ENCODE assay signal across 24 cellular contexts in genomic region chr10:72502581-72502980, GRCh38.
A peak's percentile ranks its signal among the peaks of the same experiment; 100 is the strongest.
DNase-seq lines count a peak whose midpoint lies in the region; ATAC-seq and TF ChIP-seq lines count a peak whose summit lies in the region.
"Had no signal": no experiment of that assay in that cellular context is flagged by ENCODE, and none has a peak within 500 bp of the region (broad histone marks: within the 10 kb centered on the region; RNA-seq: fewer than 3 reads in every experiment).

No MANE protein-coding gene starts in this region.

- DNase-seq in HCEC 1CT, result peak; percentile 7
- peak; percentile 71 for DNase-seq in OCI-M1 (lab: John Stamatoyannopoulos, UW)
- DNase-seq in NK-92 (lab: John Stamatoyannopoulos, UW; ENCODE audit: unreplicated experiment), result no peak
- no peak for DNase-seq in esophagus squamous epithelium (lab: John Stamatoyannopoulos, UW)
- DNase-seq: activated B cell treated with CpG ODN at 0.5 μM for 24 hours; activated CD4-positive, alpha-beta T cell treated with anti-CD3 and anti-CD28 coated beads, Interleukin-2, amount 50 U/mL, for 4 hours; activated CD8-positive, alpha-beta memory T cell treated with anti-CD3 and anti-CD28 coated beads, Interleukin-2, amount 50 U/mL, for 48 hours; CD4-positive, alpha-beta T cell; DMS 273 treated with DMSO at 0.1 percent for 48 hours; hippocampal formation; immature natural killer cell; KG1; midbrain; NCI-H1694 treated with DMSO at 0.1 percent for 48 hours; NCI-H526 treated with DMSO at 0.1 percent for 48 hours; nephron progenitor cell; sigmoid colon had no signal

- H3K4me2 ChIP-seq in skeletal muscle satellite cell (ENCODE audit: low read length), result peak overlapping the region; percentile 24

- no peak for TF ChIP-seq CTCF in esophagus squamous epithelium (IDR thresholded peaks at IDR 0.05)

- no peaks in the 10 kb centered on the region for H3K27me3 Mint-ChIP-seq in dendritic cell treated with granulocyte-macrophage colony-stimulating factor and Interleukin-4, amounts not matched to agents 40 ng/mL and 50 ng/mL, for 4 days
- H3K27me3 Mint-ChIP-seq: activated B cell treated with CpG ODN at 0.5 μM for 24 hours; activated naive CD8-positive, alpha-beta T cell; CD4-positive, alpha-beta T cell; progenitor cell of endocrine pancreas had no signal

- no peak overlapping the region for H3K4me3 Mint-ChIP-seq in dendritic cell treated with granulocyte-macrophage colony-stimulating factor and Interleukin-4, amounts not matched to agents 40 ng/mL and 50 ng/mL, for 4 days
- H3K4me3 Mint-ChIP-seq: activated B cell treated with CpG ODN at 0.5 μM for 24 hours; activated naive CD8-positive, alpha-beta T cell; CD4-positive, alpha-beta T cell; immature natural killer cell; nephron progenitor cell had no signal

- H3K36me3 ChIP-seq in skeletal muscle satellite cell (ENCODE audit: insufficient read depth, low read length), result no peaks in the 10 kb centered on the region
- peaks cover 0 to 9% (median 0%) of the 10 kb centered on the region in 3 donors for H3K36me3 ChIP-seq in esophagus squamous epithelium
- H3K36me3 ChIP-seq: sigmoid colon had no signal

- no peak overlapping the region for H3K4me3 ChIP-seq in skeletal muscle satellite cell (ENCODE audit: low read length)
- H3K4me3 ChIP-seq in esophagus squamous epithelium, result no peak overlapping the region
- H3K4me3 ChIP-seq: sigmoid colon, SK-N-MC had no signal

- no peak overlapping the region for H3K9ac ChIP-seq in skeletal muscle satellite cell (ENCODE audit: low read depth, low read length)

- no peaks in the 10 kb centered on the region for H3K27me3 ChIP-seq in skeletal muscle satellite cell (ENCODE audit: control insufficient read depth, insufficient read depth, low read length)
- H3K27me3 ChIP-seq in esophagus squamous epithelium, result no peaks in the 10 kb centered on the region
- H3K27me3 ChIP-seq: sigmoid colon had no signal

- H3K36me3 Mint-ChIP-seq in dendritic cell treated with granulocyte-macrophage colony-stimulating factor and Interleukin-4, amounts not matched to agents 40 ng/mL and 50 ng/mL, for 4 days (ENCODE audit: low read depth), result peaks cover 32% of the 10 kb centered on the region

- peak overlapping the region; percentile 33 for H3K27ac Mint-ChIP-seq in dendritic cell treated with granulocyte-macrophage colony-stimulating factor and Interleukin-4, amounts not matched to agents 40 ng/mL and 50 ng/mL, for 4 days
- H3K27ac Mint-ChIP-seq: activated B cell treated with CpG ODN at 0.5 μM for 24 hours; activated naive CD8-positive, alpha-beta T cell; activated T-helper 2 cell treated with anti-CD3 and anti-CD28 coated beads, Interferon-gamma antibody, Interleukin-2, Interleukin-4, amounts not matched to agents 10 μg/mL and 5 μg/mL and 100 μg/mL, durations not matched to agents 14 hours and 24 hours and 36 hours; CD4-positive, alpha-beta T cell; immature natural killer cell; nephron progenitor cell; progenitor cell of endocrine pancreas had no signal

- H3K9me3 ChIP-seq in skeletal muscle satellite cell (replicated peaks; ENCODE audit: low read length), result no peaks in the 10 kb centered on the region
- peaks cover 0 to 6% (median 5%) of the 10 kb centered on the region in 3 donors for H3K9me3 ChIP-seq in esophagus squamous epithelium
- H3K9me3 ChIP-seq: sigmoid colon had no signal

- H3K27ac ChIP-seq in esophagus squamous epithelium, result no peak overlapping the region
- H3K27ac ChIP-seq: sigmoid colon, SK-N-MC had no signal

- no peak for TF ChIP-seq POLR2A in esophagus squamous epithelium (IDR thresholded peaks at IDR 0.05)

- H3K4me1 Mint-ChIP-seq in dendritic cell treated with granulocyte-macrophage colony-stimulating factor and Interleukin-4, amounts not matched to agents 40 ng/mL and 50 ng/mL, for 4 days (ENCODE audit: low read depth), result peaks cover 16% of the 10 kb centered on the region
- H3K4me1 Mint-ChIP-seq: nephron progenitor cell had no signal

- H3K4me1 ChIP-seq in skeletal muscle satellite cell (ENCODE audit: control insufficient read depth, insufficient read depth, low read length), result peaks cover 10% of the 10 kb centered on the region
- H3K4me1 ChIP-seq in esophagus squamous epithelium, result no peaks in the 10 kb centered on the region

- intact Hi-C loops in dendritic cell treated with granulocyte-macrophage colony-stimulating factor and Interleukin-4, amounts not matched to agents 40 ng/mL and 50 ng/mL, for 4 days (cut with micrococcal nuclease), result no loop called here
- intact Hi-C loops in esophagus squamous epithelium (cut with DNase I), result no loop called here

- 75 to 90% methylated on average over 2 to 3 of the region's 3 CpGs for WGBS in esophagus squamous epithelium, 2 donors

- ATAC-seq in GM18868 (IDR thresholded peaks at IDR 0.05; ENCODE audit: unreplicated experiment), result no peak

- peaks cover 11% of the 10 kb centered on the region for H3K9me3 Mint-ChIP-seq in dendritic cell treated with granulocyte-macrophage colony-stimulating factor and Interleukin-4, amounts not matched to agents 40 ng/mL and 50 ng/mL, for 4 days
- H3K9me3 Mint-ChIP-seq: immature natural killer cell had no signal

Comparison
In these comparisons a context has a peak if more than half of its experiments do, and no peak if none do; other contexts are left out.
1. DNase-seq: peak in HCEC 1CT (single experiment) and OCI-M1 (single experiment); none in NK-92 (single experiment) and esophagus squamous epithelium (single experiment).